8 cellular contexts compared by ENCODE assay signal in the genomic region with DNA sequence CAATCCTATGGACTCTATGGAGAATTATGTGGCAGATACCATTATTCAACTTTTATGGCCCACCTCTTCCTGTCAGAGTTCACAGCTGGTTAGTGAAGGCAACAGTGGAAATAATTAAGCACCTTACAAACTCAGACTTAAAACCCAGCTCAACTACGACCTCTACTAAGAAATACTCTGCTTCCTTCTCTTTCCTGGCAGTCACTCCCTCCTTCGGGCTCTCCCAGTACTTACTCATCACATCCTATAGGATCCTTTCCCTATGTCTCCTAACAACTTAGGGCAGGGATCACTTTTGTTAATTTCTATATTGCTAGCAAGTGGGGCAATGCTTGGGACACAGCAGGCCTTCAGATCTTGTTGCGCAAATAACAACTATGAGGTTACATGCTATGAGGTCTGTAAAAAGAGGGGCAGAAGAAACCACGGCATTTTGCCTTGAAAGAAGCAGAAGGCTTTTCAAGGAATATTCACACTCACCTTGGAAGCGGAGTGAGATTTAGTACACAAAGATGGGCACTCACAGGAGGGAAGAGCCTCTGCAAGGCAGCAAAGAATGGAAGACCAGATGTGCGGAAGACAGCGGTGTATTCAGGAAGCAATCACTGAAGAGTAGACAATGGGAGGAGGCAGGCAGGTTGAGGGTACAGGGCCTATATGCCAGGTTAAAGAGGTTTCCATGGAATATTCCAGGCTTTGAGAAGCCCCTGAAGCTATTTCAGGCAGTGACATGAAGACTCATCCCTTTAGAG. TPM values are rescaled to one million over a fixed set of nuclear protein-coding genes. Genes with fewer than 3 reads are reported as not detected.
DNase-seq lines count a peak whose midpoint lies in the region; ATAC-seq and TF ChIP-seq lines count a peak whose summit lies in the region.

No MANE protein-coding gene starts in this region.

- WGBS in transverse colon (ENCODE audit: low coverage in 1 of 2), 2 donors: 65 to 72% methylated on average over 7 of the region's 7 CpGs

- H3K4me3 ChIP-seq in left ventricle myocardium inferior (peak overlapping the region; percentile 89), RWPE2 (ENCODE audit: severe bottlenecking) (peak overlapping the region; percentile 0), transverse colon (peak overlapping the region in 3 of 4 donors; percentile 83 to 97 (median 83)), left lung (peak overlapping the region in 1 of 2 donors; percentile 76)

- no peak for TF ChIP-seq EP300 in transverse colon (IDR thresholded peaks at IDR 0.05; ENCODE audit: low read depth)

- H3K27me3 ChIP-seq in left ventricle myocardium inferior (ENCODE audit: low read depth) (no peaks in the 10 kb centered on the region), RWPE2 (ENCODE audit: insufficient read depth, poor library complexity, severe bottlenecking) (no peaks in the 10 kb centered on the region), foreskin keratinocyte (no peaks in the 10 kb centered on the region), transverse colon (no peaks in the 10 kb centered on the region), left lung (no peaks in the 10 kb centered on the region)

- H3K4me1 ChIP-seq in left ventricle myocardium inferior (peaks cover 60% of the 10 kb centered on the region), RWPE2 (ENCODE audit: insufficient read depth, poor library complexity, severe bottlenecking) (peaks cover 37% of the 10 kb centered on the region), foreskin keratinocyte (peaks cover 21% of the 10 kb centered on the region), transverse colon (peaks cover 12 to 60% (median 27%) of the 10 kb centered on the region in 4 donors), left lung (peaks cover 6 to 25% of the 10 kb centered on the region in 2 donors)

- in situ Hi-C loops in transverse colon (cut with MboI; ENCODE audit: low pct_ligation_motif_present in 1 of 4, low pct_unique_long_range_greater_than_20kb in 1 of 4, low sequenced_read_pairs in 3 of 4): no loop called here

- H3K9me3 ChIP-seq in left ventricle myocardium inferior (replicated peaks): no peaks in the 10 kb centered on the region
- no peaks in the 10 kb centered on the region for H3K9me3 ChIP-seq in RWPE2 (ENCODE audit: severe bottlenecking)
- no peaks in the 10 kb centered on the region for H3K9me3 ChIP-seq in transverse colon
- no peaks in the 10 kb centered on the region for H3K9me3 ChIP-seq in left lung

- intact Hi-C loops in left ventricle myocardium inferior (cut with micrococcal nuclease): loop anchor here (10.0 kb wide), 1 partner anchor 100 kb away; no protein-coding TSS in a partner anchor
- intact Hi-C loops in Right ventricle myocardium inferior (cut with DNase I): loop anchor here (5.0 kb wide), 3 partner anchors 83 to 512 kb away; no protein-coding TSS in a partner anchor
- intact Hi-C loops in transverse colon (cut with DNase I; ENCODE audit: low total_unique reads): no loop called here
- intact Hi-C loops in left lung (cut with DNase I): no loop called here

- TF ChIP-seq CTCF in left ventricle myocardium inferior (IDR thresholded peaks at IDR 0.05; ENCODE audit: borderline replicate concordance) (no peak), RWPE2 (IDR thresholded peaks at IDR 0.05; ENCODE audit: poor library complexity, severe bottlenecking) (peak; percentile 5), foreskin keratinocyte (conservative IDR thresholded peaks at IDR 0.05) (peak; percentile 8), transverse colon (IDR thresholded peaks at IDR 0.05) (peak in 2 of 5 experiments; percentile 25 to 31), left lung (IDR thresholded peaks at IDR 0.05) (no peak)

- no peak for TF ChIP-seq POLR2A in transverse colon (IDR thresholded peaks at IDR 0.05)

- H3K27ac ChIP-seq in left ventricle myocardium inferior (replicated peaks): peak overlapping the region; percentile 90
- peak overlapping the region; percentile 84 for H3K27ac ChIP-seq in RWPE2 (ENCODE audit: poor library complexity, severe bottlenecking)
- H3K27ac ChIP-seq in foreskin keratinocyte: no peak overlapping the region
- H3K27ac ChIP-seq in transverse colon: peak overlapping the region; percentile 16 to 95 (median 94)
- peak overlapping the region in 1 of 2 donors; percentile 17 for H3K27ac ChIP-seq in left lung

- H3K36me3 ChIP-seq in left ventricle myocardium inferior: no peaks in the 10 kb centered on the region
- H3K36me3 ChIP-seq in RWPE2 (ENCODE audit: low read depth): peaks cover 5% of the 10 kb centered on the region
- no peaks in the 10 kb centered on the region for H3K36me3 ChIP-seq in transverse colon
- H3K36me3 ChIP-seq in left lung: no peaks in the 10 kb centered on the region

- DNase-seq in left ventricle myocardium inferior (no peak), Right ventricle myocardium inferior (ENCODE audit: missing footprints) (no peak), RWPE2 (ENCODE audit: low spot score) (no peak), foreskin keratinocyte (no peak), transverse colon (no peak), left lung (no peak)
- DNase-seq in activated CD8-positive, alpha-beta memory T cell treated with anti-CD3 and anti-CD28 coated beads, Interleukin-2, amount 50 U/mL, for 4 hours: no peak

- no peak for ATAC-seq in Right ventricle myocardium inferior
- ATAC-seq in RWPE2 (ENCODE audit: low read depth): peak; percentile 32; the same call in 2 of the 3 replicates
- no peak for ATAC-seq in foreskin keratinocyte
- no peak for ATAC-seq in GM18520 (IDR thresholded peaks at IDR 0.05; ENCODE audit: unreplicated experiment)
- ATAC-seq in left lung: no peak

RNA-seq across cellular contexts. Expression of gene STK39, which starts 2.1 kb away (rescaled TPM):
- total RNA-seq in left ventricle myocardium inferior (23.2 TPM), Right ventricle myocardium inferior (17.7 TPM), foreskin keratinocyte (28.8 and 29.7 TPM in 2 replicates), transverse colon (10 to 100 TPM; 30.6 to 46.1 (median 36.7) TPM), left lung (10 to 100 TPM; 15.7 to 28.6 TPM)
- 18.0 and 19.4 TPM in 2 replicates for polyA plus RNA-seq in foreskin keratinocyte

Comparison
In these comparisons a context has a peak if more than half of its experiments do, and no peak if none do; other contexts are left out.
1. CTCF ChIP-seq: peak in RWPE2 (single experiment) and foreskin keratinocyte (single experiment); none in left ventricle myocardium inferior (single experiment) and left lung (0 of 2).
2. intact Hi-C loops: an anchor here in left ventricle myocardium inferior (10.0 kb wide) and Right ventricle myocardium inferior (5.0 kb wide); none called in transverse colon and left lung.